In genomic region chr7:7765422-7765821, GRCh38 we compare ENCODE assay signal across 13 cellular contexts. TPM values are rescaled to one million over a fixed set of nuclear protein-coding genes. Genes with fewer than 3 reads are reported as not detected.
DNase-seq lines count a peak whose midpoint lies in the region; ATAC-seq and TF ChIP-seq lines count a peak whose summit lies in the region.
"Had no signal": no experiment of that assay in that cellular context is flagged by ENCODE, and none has a peak within 500 bp of the region (broad histone marks: within the 10 kb centered on the region; RNA-seq: fewer than 3 reads in every experiment).

No MANE protein-coding gene starts in this region.

- DNase-seq in GM13977 (ENCODE audit: low spot score) (peak; percentile 46), T-cell (no peak), SK-N-SH (no peak), NCI-H187 (lab: John Stamatoyannopoulos, UW) (no peak), HFFc6 (no peak), cerebellum (ENCODE audit: low spot score) (no peak)
- DNase-seq: activated CD4-positive, alpha-beta T cell treated with anti-CD3 and anti-CD28 coated beads, Interleukin-2, amount 50 U/mL, for 48 hours; aorta; esophagus squamous epithelium had no signal

- H3K27me3 Mint-ChIP-seq in T-cell, result no peaks in the 10 kb centered on the region
- H3K27me3 Mint-ChIP-seq in HFFc6 (ENCODE audit: insufficient read depth), result no peaks in the 10 kb centered on the region; the same call in 1 of the 2 replicates

- H3K9ac ChIP-seq in SK-N-SH, result no peak overlapping the region

- no peaks in the 10 kb centered on the region for H3K27me3 ChIP-seq in SK-N-SH (ENCODE audit: insufficient read depth)
- H3K27me3 ChIP-seq: esophagus squamous epithelium had no signal

- H3K4me1 Mint-ChIP-seq in T-cell (peaks cover 41 to 44% (median 42%) of the 10 kb centered on the region in 3 donors), HFFc6 (ENCODE audit: low read depth) (peaks cover 41% of the 10 kb centered on the region)

- TF ChIP-seq EP300 in SK-N-SH (IDR thresholded peaks at IDR 0.05; ENCODE audit: borderline replicate concordance in 1 of 2, low read depth in 1 of 2, low read length in 1 of 2), result no peak

- H3K4me3 Mint-ChIP-seq in T-cell (no peak overlapping the region), HFFc6 (no peak overlapping the region)

- no peaks in the 10 kb centered on the region for H3K9me3 ChIP-seq in SK-N-SH
- H3K9me3 ChIP-seq: esophagus squamous epithelium had no signal

- ATAC-seq in GM21367 (IDR thresholded peaks at IDR 0.05; ENCODE audit: unreplicated experiment) (peak; percentile 34), HG03064 (IDR thresholded peaks at IDR 0.05; ENCODE audit: low read depth, unreplicated experiment) (peak; percentile 55), T-cell (replicated peaks in 1 of 4) (no peak)
- ATAC-seq: left lobe of liver, Right ventricle myocardium inferior had no signal

- H3K9me2 ChIP-seq in SK-N-SH, result no peaks in the 10 kb centered on the region

- POLR2A ChIA-PET in T-cell (lab: Charles Lee) (interaction anchor here (0.6 to 1.1 kb wide), 6 partner anchors 67 to 670 kb away, joined by 3 to 9 read pairs (median 4); partner anchors contain the start of gene UMAD1 (in 1 of the 2)), SK-N-SH (lab: Yijun Ruan, JAX) (no interaction called here)

- no peaks in the 10 kb centered on the region for H4K20me1 ChIP-seq in SK-N-SH (ENCODE audit: insufficient read depth)

- H3K36me3 ChIP-seq in SK-N-SH (replicated peaks in 1 of 2; ENCODE audit: control insufficient read depth in 1 of 2, insufficient read depth in 2 of 2, low read length in 1 of 2), result no peaks in the 10 kb centered on the region
- H3K36me3 ChIP-seq: esophagus squamous epithelium had no signal

- H3K9me3 Mint-ChIP-seq in T-cell (no peaks in the 10 kb centered on the region), HFFc6 (no peaks in the 10 kb centered on the region)

- no peaks in the 10 kb centered on the region for H3K79me2 ChIP-seq in SK-N-SH (ENCODE audit: insufficient read depth)

- H2AFZ ChIP-seq in SK-N-SH (ENCODE audit: low read depth), result no peak overlapping the region

- in situ Hi-C loops in GM13977 (cut with MboI; ENCODE audit: low pct_unique_long_range_greater_than_20kb, low sequenced_read_pairs, unreplicated experiment), result no loop called here

- H3K4me3 ChIP-seq in SK-N-SH (ENCODE audit: low read depth in 2 of 2, low read length in 1 of 2), result no peak overlapping the region
- H3K4me3 ChIP-seq: esophagus squamous epithelium had no signal

- CTCF ChIA-PET in T-cell (lab: Charles Lee), result interaction anchor here (0.6 to 1.5 kb wide), 8 partner anchors 14 to 436 kb away, joined by 3 to 13 read pairs (median 4); partner anchors contain the start of gene UMAD1 (in 1 of the 2)
- CTCF ChIA-PET in SK-N-SH (lab: Yijun Ruan, JAX), result interaction anchor here (0.8 to 2.7 kb wide), 8 partner anchors 11 to 199 kb away, joined by 3 to 17 read pairs (median 4); no protein-coding TSS in a partner anchor

- TF ChIP-seq CTCF in GM13977 (IDR thresholded peaks at IDR 0.05; ENCODE audit: extremely low read depth, insufficient read depth, missing control alignments) (no peak), SK-N-SH (IDR thresholded peaks at IDR 0.05) (no peak), HFFc6 (IDR thresholded peaks at IDR 0.05) (no peak)

- H3K4me1 ChIP-seq in SK-N-SH (ENCODE audit: control insufficient read depth in 1 of 2, insufficient read depth in 2 of 2, low read depth in 1 of 2, low read length in 1 of 2), result peaks cover 6 to 31% of the 10 kb centered on the region in 2 experiments; a peak in 2 of 4 replicates

- H3K27ac ChIP-seq in SK-N-SH (ENCODE audit: low read depth in 2 of 2, low read length in 1 of 2), result no peak overlapping the region
- H3K27ac ChIP-seq: esophagus squamous epithelium had no signal

- H3F3A ChIP-seq in SK-N-SH (replicated peaks; ENCODE audit: insufficient read depth), result no peaks in the 10 kb centered on the region

- TF ChIP-seq RAD21 in SK-N-SH (IDR thresholded peaks at IDR 0.05; ENCODE audit: low read length), result no peak

- H3K27ac Mint-ChIP-seq in T-cell (peak overlapping the region; percentile 79 to 90), HFFc6 (no peak overlapping the region)

- H3K4me2 ChIP-seq in SK-N-SH, result no peak overlapping the region

- H3K36me3 Mint-ChIP-seq in T-cell (peaks cover 3% of the 10 kb centered on the region), HFFc6 (ENCODE audit: low read depth) (no peaks in the 10 kb centered on the region)

TF ChIP-seq in SK-N-SH, 30 proteins besides CTCF, POLR2A, EP300 and RAD21:
- TF ChIP-seq USF1 (IDR thresholded peaks at IDR 0.05; ENCODE audit: borderline replicate concordance, low read depth), result no peak
- no peak for TF ChIP-seq IRF3 (IDR thresholded peaks at IDR 0.05; ENCODE audit: low read depth, low read length)
- TF ChIP-seq FOSL2 (IDR thresholded peaks at IDR 0.05; ENCODE audit: borderline replicate concordance, low read depth), result no peak
- no peak for TF ChIP-seq GABPA (IDR thresholded peaks at IDR 0.05; ENCODE audit: low read depth)
- TF ChIP-seq EZH2phosphoT487 (IDR thresholded peaks at IDR 0.05; ENCODE audit: borderline replicate concordance, low read depth), result no peak
- no peak for TF ChIP-seq RFX5 (IDR thresholded peaks at IDR 0.05; ENCODE audit: low read length)
- TF ChIP-seq ZBTB33 (IDR thresholded peaks at IDR 0.05; ENCODE audit: borderline replicate concordance, low read depth), result no peak
- TF ChIP-seq MAX (IDR thresholded peaks at IDR 0.05; ENCODE audit: low read depth), result no peak
- TF ChIP-seq FOXJ3 (CRISPR knock-in tag; IDR thresholded peaks at IDR 0.05), result no peak
- no peak for TF ChIP-seq JUND (IDR thresholded peaks at IDR 0.05)
- no peak for TF ChIP-seq PBX3 (IDR thresholded peaks at IDR 0.05)
- no peak for TF ChIP-seq ELF1 (IDR thresholded peaks at IDR 0.05)
- no peak for TF ChIP-seq RXRA (IDR thresholded peaks at IDR 0.05; ENCODE audit: borderline replicate concordance, low read depth)
TF ChIP-seq in SK-N-SH: peak in this region for 0.

RNA-seq across cellular contexts. Expression of gene RPA3, which starts 47.0 kb away (rescaled TPM):
- total RNA-seq in T-cell, result 10 to 100 TPM; 24.5 to 28.5 (median 26.8) TPM
- 31.3 and 39.0 TPM in 2 replicates for polyA plus RNA-seq in SK-N-SH (2012; rRNA removed)
- 50.5 and 67.6 TPM in 2 replicates for polyA plus RNA-seq in SK-N-SH (2012; cell fraction: cytosol; rRNA removed)
- polyA plus RNA-seq in SK-N-SH (2012; cell fraction: nucleus; rRNA removed), result 13.2 and 15.5 TPM in 2 replicates
- total RNA-seq in HFFc6 (2021; fragmentation: NEBNext Ultra II Directional; extraction: Animal tissue kit (Norgen Biotek cat#: 25700)), result 10 to 100 TPM; 36.7 to 58.0 (median 51.1) TPM
- total RNA-seq in cerebellum, result 11.2 TPM

Comparison
In these comparisons a context has a peak if more than half of its experiments do, and no peak if none do; other contexts are left out.
1. ATAC-seq: peak in GM21367 (single experiment) and HG03064 (single experiment); none in T-cell (0 of 4).